ENCODE assay signal across 14 cellular contexts in the genomic region with DNA sequence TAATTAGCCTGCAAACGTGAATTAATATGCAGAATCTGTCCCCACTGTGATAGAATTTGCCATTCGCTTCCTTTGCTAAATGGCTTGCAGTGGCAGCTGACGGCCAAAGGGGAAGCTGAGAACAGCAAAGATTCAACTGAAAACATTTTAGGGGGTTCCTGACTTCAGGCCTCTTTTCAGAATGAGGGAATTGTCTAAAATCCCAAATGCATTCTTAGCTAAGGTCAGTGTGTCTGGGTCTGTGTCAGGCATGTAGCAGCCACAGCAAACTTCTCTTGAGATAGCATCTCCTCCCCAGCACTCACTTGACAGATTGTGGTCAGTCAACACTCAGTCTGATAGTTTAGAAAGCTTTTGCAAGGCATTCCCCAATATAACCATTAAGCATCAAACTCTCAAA.
DNase-seq lines count a peak whose midpoint lies in the region; ATAC-seq lines count a peak whose summit lies in the region.
"Had no signal": no experiment of that assay in that cellular context is flagged by ENCODE, and none has a peak within 500 bp of the region (broad histone marks: within the 10 kb centered on the region; RNA-seq: fewer than 3 reads in every experiment).

No MANE protein-coding gene starts in this region.

- H3K36me3 Mint-ChIP-seq in activated CD4-positive, alpha-beta memory T cell treated with anti-CD3 and anti-CD28 coated beads, Interleukin-2, amount 10 ng/mL, durations not matched to agents 7 days and 5 days (ENCODE audit: low read depth) = peaks cover 8% of the 10 kb centered on the region
- H3K36me3 Mint-ChIP-seq in activated CD4-positive, alpha-beta memory T cell treated with anti-CD3 and anti-CD28 coated beads for 36 hours = peaks cover 2% of the 10 kb centered on the region
- H3K36me3 Mint-ChIP-seq in activated T-helper 17 cell treated with anti-CD3 and anti-CD28 coated beads, Interleukin-2, amount 50 U/mL, for 72 hours (ENCODE audit: low read depth) = no peaks in the 10 kb centered on the region
- peaks cover 0 to 3% (median 0%) of the 10 kb centered on the region in 3 donors for H3K36me3 Mint-ChIP-seq in immature natural killer cell
- H3K36me3 Mint-ChIP-seq in T-cell = peaks cover 2% of the 10 kb centered on the region
- H3K36me3 Mint-ChIP-seq: CD14-positive monocyte had no signal

- no peaks in the 10 kb centered on the region for H3K9me3 Mint-ChIP-seq in activated CD4-positive, alpha-beta memory T cell treated with anti-CD3 and anti-CD28 coated beads, Interleukin-2, amount 10 ng/mL, durations not matched to agents 7 days and 5 days
- H3K9me3 Mint-ChIP-seq in activated CD4-positive, alpha-beta memory T cell treated with anti-CD3 and anti-CD28 coated beads for 36 hours = peaks cover 2% of the 10 kb centered on the region
- no peaks in the 10 kb centered on the region for H3K9me3 Mint-ChIP-seq in activated T-helper 17 cell treated with anti-CD3 and anti-CD28 coated beads, Interleukin-2, amount 50 U/mL, for 72 hours
- no peaks in the 10 kb centered on the region for H3K9me3 Mint-ChIP-seq in immature natural killer cell
- H3K9me3 Mint-ChIP-seq in T-cell = peaks cover 0 to 2% (median 1%) of the 10 kb centered on the region in 3 donors

- CTCF ChIA-PET in activated CD4-positive, alpha-beta memory T cell treated with anti-CD3 and anti-CD28 coated beads, Interleukin-2, amount 10 ng/mL, durations not matched to agents 7 days and 5 days (lab: Charles Lee) = interaction anchor here (0.8 to 1.2 kb wide), 2 partner anchors 21 to 29 kb away, joined by 3 read pairs; no protein-coding TSS in a partner anchor
- CTCF ChIA-PET in activated CD4-positive, alpha-beta memory T cell treated with anti-CD3 and anti-CD28 coated beads for 36 hours (lab: Charles Lee) = interaction anchor here (0.6 to 1.5 kb wide), 4 partner anchors 20 to 658 kb away, joined by 3 to 4 read pairs (median 3); no protein-coding TSS in a partner anchor
- CTCF ChIA-PET in T-cell (lab: Charles Lee) = interaction anchor here in 1 of 2 donors (0.6 kb wide), 1 partner anchor 1300 kb away, joined by 3 read pairs; no protein-coding TSS in a partner anchor

- peaks cover 39% of the 10 kb centered on the region for H3K4me1 Mint-ChIP-seq in activated CD4-positive, alpha-beta memory T cell treated with anti-CD3 and anti-CD28 coated beads, Interleukin-2, amount 10 ng/mL, durations not matched to agents 7 days and 5 days
- peaks cover 18% of the 10 kb centered on the region for H3K4me1 Mint-ChIP-seq in activated CD4-positive, alpha-beta memory T cell treated with anti-CD3 and anti-CD28 coated beads for 36 hours (ENCODE audit: low read depth)
- peaks cover 9% of the 10 kb centered on the region for H3K4me1 Mint-ChIP-seq in activated T-helper 17 cell treated with anti-CD3 and anti-CD28 coated beads, Interleukin-2, amount 50 U/mL, for 72 hours
- H3K4me1 Mint-ChIP-seq in immature natural killer cell (peaks cover 32 to 43% of the 10 kb centered on the region in 2 donors), T-cell (peaks cover 0 to 4% (median 2%) of the 10 kb centered on the region in 3 donors)

- POLR2A ChIA-PET in activated CD4-positive, alpha-beta memory T cell treated with anti-CD3 and anti-CD28 coated beads, Interleukin-2, amount 10 ng/mL, durations not matched to agents 7 days and 5 days (lab: Charles Lee) = interaction anchor here (1.0 to 3.2 kb wide), 5 partner anchors 9 to 485 kb away, joined by 3 to 17 read pairs (median 4); no protein-coding TSS in a partner anchor
- POLR2A ChIA-PET in activated CD4-positive, alpha-beta memory T cell treated with anti-CD3 and anti-CD28 coated beads for 36 hours (lab: Charles Lee) = no interaction called here
- POLR2A ChIA-PET in T-cell (lab: Charles Lee) = interaction anchor here in 1 of 2 donors (0.6 kb wide), 1 partner anchor 10 kb away, joined by 3 read pairs; no protein-coding TSS in a partner anchor

- no peak for DNase-seq in activated CD4-positive, alpha-beta memory T cell treated with anti-CD3 and anti-CD28 coated beads, Interleukin-2, amount 10 ng/mL, durations not matched to agents 7 days and 5 days
- no peak for DNase-seq in activated CD4-positive, alpha-beta memory T cell treated with anti-CD3 and anti-CD28 coated beads for 36 hours
- DNase-seq in immature natural killer cell = peak in 2 of 3 donors; percentile 9 to 19
- no peak for DNase-seq in Right ventricle myocardium superior
- DNase-seq in T-cell = no peak
- DNase-seq in middle frontal gyrus (ENCODE audit: extremely low spot score, low spot score) = no peak
- DNase-seq: MV-4-11, NCI-H146, NCI-H446 had no signal

- ATAC-seq in activated T-helper 17 cell treated with anti-CD3 and anti-CD28 coated beads, Interleukin-2, amount 50 U/mL, for 72 hours (replicated peaks) = peak; percentile 79
- ATAC-seq in Right ventricle myocardium superior (ENCODE audit: poor library complexity) (no peak), T-cell (replicated peaks in 1 of 4) (no peak)
- ATAC-seq: A549, Panc1, Right ventricle myocardium inferior had no signal

- intact Hi-C loops in activated CD4-positive, alpha-beta memory T cell treated with anti-CD3 and anti-CD28 coated beads for 36 hours (cut with micrococcal nuclease) = no loop called here
- intact Hi-C loops in Right ventricle myocardium superior (cut with DNase I) = no loop called here

- H3K27me3 Mint-ChIP-seq in activated CD4-positive, alpha-beta memory T cell treated with anti-CD3 and anti-CD28 coated beads, Interleukin-2, amount 10 ng/mL, durations not matched to agents 7 days and 5 days = no peaks in the 10 kb centered on the region
- H3K27me3 Mint-ChIP-seq in activated CD4-positive, alpha-beta memory T cell treated with anti-CD3 and anti-CD28 coated beads for 36 hours = no peaks in the 10 kb centered on the region
- no peaks in the 10 kb centered on the region for H3K27me3 Mint-ChIP-seq in activated T-helper 17 cell treated with anti-CD3 and anti-CD28 coated beads, Interleukin-2, amount 50 U/mL, for 72 hours
- H3K27me3 Mint-ChIP-seq in immature natural killer cell (ENCODE audit: low read depth in 3 of 3) (peaks cover 2 to 5% (median 4%) of the 10 kb centered on the region in 3 donors), T-cell (no peaks in the 10 kb centered on the region)

- peak overlapping the region; percentile 50 for H3K27ac Mint-ChIP-seq in activated CD4-positive, alpha-beta memory T cell treated with anti-CD3 and anti-CD28 coated beads, Interleukin-2, amount 10 ng/mL, durations not matched to agents 7 days and 5 days
- no peak overlapping the region for H3K27ac Mint-ChIP-seq in activated CD4-positive, alpha-beta memory T cell treated with anti-CD3 and anti-CD28 coated beads for 36 hours
- H3K27ac Mint-ChIP-seq in activated T-helper 17 cell treated with anti-CD3 and anti-CD28 coated beads, Interleukin-2, amount 50 U/mL, for 72 hours = no peak overlapping the region
- H3K27ac Mint-ChIP-seq in immature natural killer cell = peak overlapping the region in 3 of 6 donors; percentile 18 to 51 (median 25)
- no peak overlapping the region for H3K27ac Mint-ChIP-seq in T-cell
- H3K27ac Mint-ChIP-seq: CD14-positive monocyte had no signal

- H3K4me3 Mint-ChIP-seq in activated CD4-positive, alpha-beta memory T cell treated with anti-CD3 and anti-CD28 coated beads, Interleukin-2, amount 10 ng/mL, durations not matched to agents 7 days and 5 days = no peak overlapping the region
- H3K4me3 Mint-ChIP-seq in activated CD4-positive, alpha-beta memory T cell treated with anti-CD3 and anti-CD28 coated beads for 36 hours = no peak overlapping the region
- no peak overlapping the region for H3K4me3 Mint-ChIP-seq in activated T-helper 17 cell treated with anti-CD3 and anti-CD28 coated beads, Interleukin-2, amount 50 U/mL, for 72 hours
- H3K4me3 Mint-ChIP-seq in immature natural killer cell (peak overlapping the region in 1 of 5 donors; percentile 1), T-cell (no peak overlapping the region)
- H3K4me3 Mint-ChIP-seq: CD14-positive monocyte had no signal

Comparison
In these comparisons a context has a peak if more than half of its experiments do, and no peak if none do; other contexts are left out.
1. DNase-seq: peak in immature natural killer cell (2 of 3); none in activated CD4-positive, alpha-beta memory T cell treated with anti-CD3 and anti-CD28 coated beads, Interleukin-2, amount 10 ng/mL, durations not matched to agents 7 days and 5 days (single experiment), activated CD4-positive, alpha-beta memory T cell treated with anti-CD3 and anti-CD28 coated beads for 36 hours (single experiment), Right ventricle myocardium superior (single experiment), T-cell (0 of 34) and middle frontal gyrus (single experiment).